In genomic region chr4:2412534-2412884, GRCh38 we compare ENCODE assay signal across 8 cellular contexts. TPM values are rescaled to one million over a fixed set of nuclear protein-coding genes. Genes with fewer than 3 reads are reported as not detected.
DNase-seq lines count a peak whose midpoint lies in the region; ATAC-seq lines count a peak whose summit lies in the region.

No MANE protein-coding gene starts in this region.

- DNase-seq in T-helper 2 cell (peak in 4 of 5 experiments; percentile 42 to 92 (median 63)), renal cortical epithelial cell (ENCODE audit: low read depth) (peak; percentile 31), AML-193 (lab: John Stamatoyannopoulos, UW) (no peak), cerebellar nuclear complex (lab: John Stamatoyannopoulos, UW) (no peak), KG1 (lab: John Stamatoyannopoulos, UW) (no peak)
- DNase-seq in effector CD8-positive, alpha-beta T cell (lab: John Stamatoyannopoulos, UW): peak; percentile 19

- ATAC-seq in GM18868 (IDR thresholded peaks at IDR 0.05; ENCODE audit: unreplicated experiment): peak; percentile 38
- ATAC-seq in HG02763 (IDR thresholded peaks at IDR 0.05; ENCODE audit: unreplicated experiment): peak; percentile 34

RNA-seq across cellular contexts. Expression of gene ZFYVE28, which starts 5.9 kb away (rescaled TPM):
- 3.0 and 9.2 TPM in 2 replicates for total RNA-seq in renal cortical epithelial cell

RNA-seq across cellular contexts. Expression of gene CFAP99, which starts 6.2 kb away (rescaled TPM):
- 0.30 TPM in 1 of 2 replicates, not detected in the other for total RNA-seq in renal cortical epithelial cell

RNA-seq across cellular contexts. Expression of gene RNF4, which starts 56.4 kb away (rescaled TPM):
- total RNA-seq in renal cortical epithelial cell: 74.7 and 139 TPM in 2 replicates

Comparison
In these comparisons a context has a peak if more than half of its experiments do, and no peak if none do; other contexts are left out.
1. DNase-seq: peak in T-helper 2 cell (4 of 5), effector CD8-positive, alpha-beta T cell (single experiment) and renal cortical epithelial cell (single experiment); none in AML-193 (0 of 2), cerebellar nuclear complex (0 of 2) and KG1 (single experiment).